Comparison of ENCODE assay signal across 2 cellular contexts in genomic region chr17:45376171-45376564, GRCh38.
TF ChIP-seq lines count a peak whose summit lies in the region.

No MANE protein-coding gene starts in this region.

TF ChIP-seq in GM23338, 12 proteins besides CTCF, POLR2A, EP300 and RAD21:
- TF ChIP-seq ZNF462 (CRISPR knock-in tag; IDR thresholded peaks at IDR 0.05) (no peak), CREB1 (CRISPR knock-in tag; IDR thresholded peaks at IDR 0.05; ENCODE audit: low read depth) (peak; percentile 54; the same call in 1 of the 2 replicates)

TF ChIP-seq in K562, 482 proteins besides CTCF, POLR2A, EP300 and RAD21:
- TF ChIP-seq MAZ (CRISPR knock-in tag; conservative IDR thresholded peaks at IDR 0.05 in 1 of 2, IDR thresholded peaks at IDR 0.05 in 1 of 2) (no peak), CHD7 (IDR thresholded peaks at IDR 0.05; ENCODE audit: low read depth, low read length) (no peak), HDAC1 (IDR thresholded peaks at IDR 0.05) (no peak), DPF2 (IDR thresholded peaks at IDR 0.05) (no peak), ZNF583 (CRISPR knock-in tag; IDR thresholded peaks at IDR 0.05) (no peak), FUS (optimal IDR thresholded peaks at IDR 0.05; ENCODE audit: low read depth, low read length) (no peak), HMBOX1 (IDR thresholded peaks at IDR 0.05) (no peak), PRDM10 (IDR thresholded peaks at IDR 0.05; ENCODE audit: partially characterized antibody) (no peak), SIRT6 (IDR thresholded peaks at IDR 0.05; ENCODE audit: low read depth, low read length) (no peak), RBBP5 (IDR thresholded peaks at IDR 0.05; ENCODE audit: borderline replicate concordance, insufficient read depth, low read length, poor library complexity, severe bottlenecking) (no peak), ZNF395 (CRISPR knock-in tag; IDR thresholded peaks at IDR 0.05) (no peak), ZNF696 (CRISPR knock-in tag; conservative IDR thresholded peaks at IDR 0.05) (no peak), PHB (CRISPR knock-in tag; IDR thresholded peaks at IDR 0.05) (no peak), MBD2 (IDR thresholded peaks at IDR 0.05; ENCODE audit: borderline replicate concordance, low read depth) (no peak), POU5F1 (IDR thresholded peaks at IDR 0.05; ENCODE audit: borderline replicate concordance, low read depth, low read length, partially characterized antibody) (no peak), ZNF197 (CRISPR knock-in tag; IDR thresholded peaks at IDR 0.05; ENCODE audit: low read depth) (no peak)
